1 cellular context compared by ENCODE assay signal in genomic region chr20:57482148-57482547, GRCh38.
TF ChIP-seq lines count a peak whose summit lies in the region.

No MANE protein-coding gene starts in this region.

TF ChIP-seq in WTC11, 78 proteins besides CTCF, POLR2A, EP300 and RAD21 (continued from another document):
- TF ChIP-seq ARID4B (CRISPR knock-in tag; IDR thresholded peaks at IDR 0.05; ENCODE audit: borderline replicate concordance) (no peak), ELF4 (CRISPR knock-in tag; IDR thresholded peaks at IDR 0.05; ENCODE audit: low read depth) (no peak), RELA (CRISPR knock-in tag; IDR thresholded peaks at IDR 0.05; ENCODE audit: borderline replicate concordance) (no peak), FOXK1 (CRISPR knock-in tag; IDR thresholded peaks at IDR 0.05) (no peak)
